18 cellular contexts compared by ENCODE assay signal in the genomic region with DNA sequence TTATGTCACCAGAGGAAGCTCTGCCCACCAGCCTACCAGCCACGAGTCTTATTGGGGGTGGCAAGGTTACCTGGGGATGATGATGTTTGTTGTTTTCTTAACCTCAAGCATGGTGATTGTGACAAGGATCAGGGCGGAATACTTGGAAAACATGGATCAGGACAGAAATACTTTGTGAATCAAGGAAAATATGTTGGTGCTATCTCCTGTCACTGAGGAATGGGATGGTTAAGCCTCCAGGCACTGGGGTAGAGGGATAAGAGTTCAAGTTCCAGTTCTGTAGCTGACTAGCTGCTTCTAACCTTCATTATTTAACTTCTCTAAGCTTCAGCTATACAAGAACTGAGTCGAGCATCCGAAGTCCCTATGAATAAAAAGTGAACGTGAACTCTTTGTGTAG.
"Had no signal": no experiment of that assay in that cellular context is flagged by ENCODE, and none has a peak within 500 bp of the region (broad histone marks: within the 10 kb centered on the region; RNA-seq: fewer than 3 reads in every experiment).

No MANE protein-coding gene starts in this region.

- H3K9me3 Mint-ChIP-seq: activated T-helper 1 cell treated with anti-CD3 and anti-CD28 coated beads, Interleukin-12 subunit alpha, Interleukin-12 subunit beta, Interleukin-2, Interleukin-4 antibody, amounts not matched to agents 30 ng/mL and 10 ng/mL and 1 ng/mL, durations not matched to agents 14 hours and 24 hours and 36 hours; T-helper 1 cell treated with Interleukin-12 subunit alpha and Interleukin-12 subunit beta and Interleukin-4 antibody, amounts not matched to agents 30 μg/mL and 1 μg/mL, for 36 hours; WTC11 had no signal

- H3K4me2 ChIP-seq: neural progenitor cell had no signal

- H3K27me3 ChIP-seq: neural progenitor cell, spleen had no signal

- H3K9me3 ChIP-seq: esophagus squamous epithelium, heart left ventricle, spleen had no signal

- FAIRE-seq: urothelium cell line had no signal

- H3K4me1 ChIP-seq: neural progenitor cell, parathyroid adenoma had no signal

- H3K27ac ChIP-seq: foreskin keratinocyte, neural progenitor cell, parathyroid adenoma had no signal

- H3K4me3 ChIP-seq: esophagus squamous epithelium, heart left ventricle, neural progenitor cell, spleen had no signal

- H3K36me3 Mint-ChIP-seq: neural progenitor cell, WTC11 had no signal

- H3K36me3 ChIP-seq: esophagus squamous epithelium, heart left ventricle, neural progenitor cell, spleen had no signal

- H3K9ac ChIP-seq: neural progenitor cell, parathyroid adenoma had no signal

- H3K27ac Mint-ChIP-seq: activated CD8-positive, alpha-beta T cell treated with anti-CD3 and anti-CD28 coated beads, Interleukin-2, amount 10 ng/mL, durations not matched to agents 7 days and 5 days; activated T-helper 1 cell treated with anti-CD3 and anti-CD28 coated beads, Interleukin-12 subunit alpha, Interleukin-12 subunit beta, Interleukin-2, Interleukin-4 antibody, amounts not matched to agents 30 ng/mL and 10 ng/mL and 1 ng/mL, durations not matched to agents 14 hours and 24 hours and 36 hours; T-helper 1 cell treated with Interleukin-12 subunit alpha and Interleukin-12 subunit beta and Interleukin-4 antibody, amounts not matched to agents 30 μg/mL and 1 μg/mL, for 36 hours; WTC11 had no signal

- ATAC-seq: activated CD8-positive, alpha-beta T cell treated with anti-CD3 and anti-CD28 coated beads, Interleukin-2, amount 10 ng/mL, durations not matched to agents 7 days and 5 days; foreskin keratinocyte; WTC11 had no signal

- H2AFZ ChIP-seq: neural progenitor cell, parathyroid adenoma had no signal

- DNase-seq: activated CD4-positive, alpha-beta T cell treated with anti-CD3 and anti-CD28 coated beads for 48 hours; activated CD8-positive, alpha-beta memory T cell treated with anti-CD3 and anti-CD28 coated beads, Interleukin-2, amount 50 U/mL, for 48 hours; activated CD8-positive, alpha-beta T cell treated with anti-CD3 and anti-CD28 coated beads, Interleukin-2, amount 10 ng/mL, durations not matched to agents 7 days and 5 days; activated naive CD4-positive, alpha-beta T cell; esophagus squamous epithelium; foreskin keratinocyte; heart left ventricle; left ventricle myocardium superior; right cardiac atrium; spleen; stimulated activated CD4-positive, alpha-beta T cell treated with anti-CD3 and anti-CD28 coated beads, Interleukin-2, amount 100 ng/mL, for 24 hours; stimulated activated naive CD4-positive, alpha-beta T cell had no signal
